Comparison of ENCODE assay signal across 1 cellular context in genomic region chrX:68112321-68112720, GRCh38.
TF ChIP-seq lines count a peak whose summit lies in the region.

No MANE protein-coding gene starts in this region.

TF ChIP-seq in H1, 55 proteins besides CTCF, POLR2A, EP300 and RAD21:
- TF ChIP-seq SIRT6 (IDR thresholded peaks at IDR 0.05; ENCODE audit: low read length) (no peak), SP2 (IDR thresholded peaks at IDR 0.05; ENCODE audit: low read length) (no peak), TBP (IDR thresholded peaks at IDR 0.05; ENCODE audit: low read depth, low read length) (no peak), ATF3 (IDR thresholded peaks at IDR 0.05; ENCODE audit: insufficient read depth, low read depth, low read length) (no peak), CHD7 (IDR thresholded peaks at IDR 0.05; ENCODE audit: insufficient replicate concordance, low read length) (no peak), RBBP5 (IDR thresholded peaks at IDR 0.05; ENCODE audit: borderline replicate concordance, low read depth, low read length) (no peak), KDM5A (IDR thresholded peaks at IDR 0.05; ENCODE audit: low read length) (no peak), CREB1 (IDR thresholded peaks at IDR 0.05) (no peak), SRF (IDR thresholded peaks at IDR 0.05; ENCODE audit: low read depth, low read length) (no peak), SP4 (IDR thresholded peaks at IDR 0.05; ENCODE audit: low read length) (no peak), MAFK (IDR thresholded peaks at IDR 0.05; ENCODE audit: low read depth, low read length) (no peak), POLR2AphosphoS5 (IDR thresholded peaks at IDR 0.05; ENCODE audit: low read depth, low read length) (no peak), KDM4A (IDR thresholded peaks at IDR 0.05; ENCODE audit: low read depth, low read length, severe bottlenecking) (no peak), MAX (IDR thresholded peaks at IDR 0.05) (no peak), RFX5 (IDR thresholded peaks at IDR 0.05; ENCODE audit: borderline replicate concordance, low read depth, low read length) (no peak), E2F6 (IDR thresholded peaks at IDR 0.05) (no peak)
